ENCODE assay signal across 1 cellular context in the genomic region with DNA sequence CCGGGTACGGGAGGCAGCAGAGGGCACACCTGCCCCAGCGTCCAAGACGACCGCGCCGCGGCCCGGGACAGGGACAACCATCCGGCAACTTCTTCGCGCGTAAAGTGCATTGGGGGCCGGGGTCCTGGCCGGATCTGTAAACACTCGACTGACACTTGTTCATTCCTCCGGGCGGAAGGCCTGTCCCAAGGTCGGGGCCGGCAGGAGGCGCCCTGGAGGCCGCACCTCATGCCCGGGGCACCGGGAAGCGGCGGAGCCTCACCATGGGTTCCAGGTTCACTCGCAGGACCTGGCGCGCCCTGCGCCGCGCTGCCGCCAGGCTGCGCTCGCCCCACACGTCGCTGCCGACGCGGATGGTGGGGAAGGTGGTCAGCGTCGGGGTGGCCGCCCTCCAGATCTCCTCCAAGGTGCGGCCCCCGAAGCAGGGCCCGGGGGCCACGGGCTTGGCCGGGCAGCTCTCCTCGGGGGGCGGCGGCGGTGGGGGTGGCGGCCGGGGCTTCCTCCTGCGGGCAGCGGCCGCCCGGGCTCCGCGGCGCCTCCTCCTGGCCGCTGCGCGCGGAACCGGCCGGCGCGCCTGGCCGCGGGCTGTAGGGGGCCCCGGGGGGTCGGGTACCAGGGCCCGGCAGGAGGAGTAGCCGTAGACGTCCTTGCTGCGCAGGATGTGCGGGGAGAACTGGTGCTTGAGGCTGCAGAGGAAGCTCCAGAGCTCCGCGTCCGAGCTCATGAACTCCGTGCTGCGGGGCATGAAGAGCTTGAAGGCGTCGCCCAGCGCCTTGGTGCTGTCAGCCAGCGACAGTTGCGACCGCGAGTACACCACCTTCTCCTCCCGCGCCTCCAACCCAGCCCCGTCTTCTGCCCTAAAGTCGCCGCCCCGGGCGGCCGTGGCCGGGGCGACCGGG.
TF ChIP-seq lines count a peak whose summit lies in the region.

No MANE protein-coding gene starts in this region.

TF ChIP-seq in GM12878, 131 proteins besides CTCF, POLR2A, EP300 and RAD21 (continued from another document and continues in another):
- TF ChIP-seq, protein P1, sequence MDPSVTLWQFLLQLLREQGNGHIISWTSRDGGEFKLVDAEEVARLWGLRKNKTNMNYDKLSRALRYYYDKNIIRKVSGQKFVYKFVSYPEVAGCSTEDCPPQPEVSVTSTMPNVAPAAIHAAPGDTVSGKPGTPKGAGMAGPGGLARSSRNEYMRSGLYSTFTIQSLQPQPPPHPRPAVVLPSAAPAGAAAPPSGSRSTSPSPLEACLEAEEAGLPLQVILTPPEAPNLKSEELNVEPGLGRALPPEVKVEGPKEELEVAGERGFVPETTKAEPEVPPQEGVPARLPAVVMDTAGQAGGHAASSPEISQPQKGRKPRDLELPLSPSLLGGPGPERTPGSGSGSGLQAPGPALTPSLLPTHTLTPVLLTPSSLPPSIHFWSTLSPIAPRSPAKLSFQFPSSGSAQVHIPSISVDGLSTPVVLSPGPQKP (IDR thresholded peaks at IDR 0.05; ENCODE audit: low read depth, low read length) = peak; percentile 12; the same call in 1 of the 2 replicates
- TF ChIP-seq SMARCA5 (IDR thresholded peaks at IDR 0.05) (peak; percentile 90), MEF2A (IDR thresholded peaks at IDR 0.05; ENCODE audit: insufficient read depth, low read depth, low read length) (peak; percentile 24; the same call in 1 of the 2 replicates), CHD2 (IDR thresholded peaks at IDR 0.05; ENCODE audit: borderline replicate concordance, low read depth, low read length) (0 out of 2 replicates have a peak, but pooled peaks have one; percentile 31), ZNF24 (IDR thresholded peaks at IDR 0.05) (peak; percentile 26; the same call in 1 of the 2 replicates), FOXM1 (IDR thresholded peaks at IDR 0.05; ENCODE audit: low read depth, low read length) (peak; percentile 33; the same call in 1 of the 2 replicates), SMC3 (IDR thresholded peaks at IDR 0.05; ENCODE audit: borderline replicate concordance, low read length) (peak; percentile 84), SRF (IDR thresholded peaks at IDR 0.05; ENCODE audit: low read depth in 2 of 2, low read length in 2 of 2) (0 out of 4 replicates have a peak, but pooled peaks of 1 of the 2 experiments have one; percentile 16), TCF3 (IDR thresholded peaks at IDR 0.05; ENCODE audit: borderline replicate concordance, insufficient read depth, low read depth, low read length) (peak; percentile 8; the same call in 1 of the 2 replicates), MYC (IDR thresholded peaks at IDR 0.05; ENCODE audit: insufficient read depth, insufficient read length, insufficient replicate concordance, low read length, severe bottlenecking) (peak; percentile 37), RFX5 (IDR thresholded peaks at IDR 0.05; ENCODE audit: low read depth, low read length) (0 out of 2 replicates have a peak, but pooled peaks have one; percentile 10), NRF1 (conservative IDR thresholded peaks at IDR 0.05; ENCODE audit: low read depth, low read length) (no peak), POLR2AphosphoS5 (IDR thresholded peaks at IDR 0.05; ENCODE audit: low read length) (peak; percentile 28; the same call in 1 of the 2 replicates), ZNF217 (IDR thresholded peaks at IDR 0.05) (peak; percentile 83), CREM (IDR thresholded peaks at IDR 0.05; ENCODE audit: low read depth) (0 out of 2 replicates have a peak, but pooled peaks have one; percentile 13), CBX5 (IDR thresholded peaks at IDR 0.05; ENCODE audit: low read depth) (peak; percentile 87; the same call in 1 of the 2 replicates), PAX5 (IDR thresholded peaks at IDR 0.05; ENCODE audit: borderline replicate concordance, low read depth, low read length) (0 out of 2 replicates have a peak, but pooled peaks have one; percentile 25), GATAD2B (conservative IDR thresholded peaks at IDR 0.05; ENCODE audit: low read depth) (peak; percentile 56), YY1 (IDR thresholded peaks at IDR 0.05; ENCODE audit: low read depth, low read length) (peak; percentile 80), RB1 (IDR thresholded peaks at IDR 0.05; ENCODE audit: borderline replicate concordance) (peak; percentile 49; the same call in 1 of the 2 replicates), IRF4 (IDR thresholded peaks at IDR 0.05; ENCODE audit: low read depth, low read length) (0 out of 2 replicates have a peak, but pooled peaks have one; percentile 17), BHLHE40 (IDR thresholded peaks at IDR 0.05; ENCODE audit: borderline replicate concordance in 1 of 2, low read depth in 2 of 2, low read length in 1 of 2) (peak; percentile 12 to 14; a peak in 1 of 4 replicates)
- TF ChIP-seq, protein P2, sequence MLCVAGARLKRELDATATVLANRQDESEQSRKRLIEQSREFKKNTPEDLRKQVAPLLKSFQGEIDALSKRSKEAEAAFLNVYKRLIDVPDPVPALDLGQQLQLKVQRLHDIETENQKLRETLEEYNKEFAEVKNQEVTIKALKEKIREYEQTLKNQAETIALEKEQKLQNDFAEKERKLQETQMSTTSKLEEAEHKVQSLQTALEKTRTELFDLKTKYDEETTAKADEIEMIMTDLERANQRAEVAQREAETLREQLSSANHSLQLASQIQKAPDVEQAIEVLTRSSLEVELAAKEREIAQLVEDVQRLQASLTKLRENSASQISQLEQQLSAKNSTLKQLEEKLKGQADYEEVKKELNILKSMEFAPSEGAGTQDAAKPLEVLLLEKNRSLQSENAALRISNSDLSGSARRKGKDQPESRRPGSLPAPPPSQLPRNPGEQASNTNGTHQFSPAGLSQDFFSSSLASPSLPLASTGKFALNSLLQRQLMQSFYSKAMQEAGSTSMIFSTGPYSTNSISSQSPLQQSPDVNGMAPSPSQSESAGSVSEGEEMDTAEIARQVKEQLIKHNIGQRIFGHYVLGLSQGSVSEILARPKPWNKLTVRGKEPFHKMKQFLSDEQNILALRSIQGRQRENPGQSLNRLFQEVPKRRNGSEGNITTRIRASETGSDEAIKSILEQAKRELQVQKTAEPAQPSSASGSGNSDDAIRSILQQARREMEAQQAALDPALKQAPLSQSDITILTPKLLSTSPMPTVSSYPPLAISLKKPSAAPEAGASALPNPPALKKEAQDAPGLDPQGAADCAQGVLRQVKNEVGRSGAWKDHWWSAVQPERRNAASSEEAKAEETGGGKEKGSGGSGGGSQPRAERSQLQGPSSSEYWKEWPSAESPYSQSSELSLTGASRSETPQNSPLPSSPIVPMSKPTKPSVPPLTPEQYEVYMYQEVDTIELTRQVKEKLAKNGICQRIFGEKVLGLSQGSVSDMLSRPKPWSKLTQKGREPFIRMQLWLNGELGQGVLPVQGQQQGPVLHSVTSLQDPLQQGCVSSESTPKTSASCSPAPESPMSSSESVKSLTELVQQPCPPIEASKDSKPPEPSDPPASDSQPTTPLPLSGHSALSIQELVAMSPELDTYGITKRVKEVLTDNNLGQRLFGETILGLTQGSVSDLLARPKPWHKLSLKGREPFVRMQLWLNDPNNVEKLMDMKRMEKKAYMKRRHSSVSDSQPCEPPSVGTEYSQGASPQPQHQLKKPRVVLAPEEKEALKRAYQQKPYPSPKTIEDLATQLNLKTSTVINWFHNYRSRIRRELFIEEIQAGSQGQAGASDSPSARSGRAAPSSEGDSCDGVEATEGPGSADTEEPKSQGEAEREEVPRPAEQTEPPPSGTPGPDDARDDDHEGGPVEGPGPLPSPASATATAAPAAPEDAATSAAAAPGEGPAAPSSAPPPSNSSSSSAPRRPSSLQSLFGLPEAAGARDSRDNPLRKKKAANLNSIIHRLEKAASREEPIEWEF (IDR thresholded peaks at IDR 0.05; ENCODE audit: insufficient replicate concordance, low read depth, low read length) = no peak
- TF ChIP-seq, protein P3, sequence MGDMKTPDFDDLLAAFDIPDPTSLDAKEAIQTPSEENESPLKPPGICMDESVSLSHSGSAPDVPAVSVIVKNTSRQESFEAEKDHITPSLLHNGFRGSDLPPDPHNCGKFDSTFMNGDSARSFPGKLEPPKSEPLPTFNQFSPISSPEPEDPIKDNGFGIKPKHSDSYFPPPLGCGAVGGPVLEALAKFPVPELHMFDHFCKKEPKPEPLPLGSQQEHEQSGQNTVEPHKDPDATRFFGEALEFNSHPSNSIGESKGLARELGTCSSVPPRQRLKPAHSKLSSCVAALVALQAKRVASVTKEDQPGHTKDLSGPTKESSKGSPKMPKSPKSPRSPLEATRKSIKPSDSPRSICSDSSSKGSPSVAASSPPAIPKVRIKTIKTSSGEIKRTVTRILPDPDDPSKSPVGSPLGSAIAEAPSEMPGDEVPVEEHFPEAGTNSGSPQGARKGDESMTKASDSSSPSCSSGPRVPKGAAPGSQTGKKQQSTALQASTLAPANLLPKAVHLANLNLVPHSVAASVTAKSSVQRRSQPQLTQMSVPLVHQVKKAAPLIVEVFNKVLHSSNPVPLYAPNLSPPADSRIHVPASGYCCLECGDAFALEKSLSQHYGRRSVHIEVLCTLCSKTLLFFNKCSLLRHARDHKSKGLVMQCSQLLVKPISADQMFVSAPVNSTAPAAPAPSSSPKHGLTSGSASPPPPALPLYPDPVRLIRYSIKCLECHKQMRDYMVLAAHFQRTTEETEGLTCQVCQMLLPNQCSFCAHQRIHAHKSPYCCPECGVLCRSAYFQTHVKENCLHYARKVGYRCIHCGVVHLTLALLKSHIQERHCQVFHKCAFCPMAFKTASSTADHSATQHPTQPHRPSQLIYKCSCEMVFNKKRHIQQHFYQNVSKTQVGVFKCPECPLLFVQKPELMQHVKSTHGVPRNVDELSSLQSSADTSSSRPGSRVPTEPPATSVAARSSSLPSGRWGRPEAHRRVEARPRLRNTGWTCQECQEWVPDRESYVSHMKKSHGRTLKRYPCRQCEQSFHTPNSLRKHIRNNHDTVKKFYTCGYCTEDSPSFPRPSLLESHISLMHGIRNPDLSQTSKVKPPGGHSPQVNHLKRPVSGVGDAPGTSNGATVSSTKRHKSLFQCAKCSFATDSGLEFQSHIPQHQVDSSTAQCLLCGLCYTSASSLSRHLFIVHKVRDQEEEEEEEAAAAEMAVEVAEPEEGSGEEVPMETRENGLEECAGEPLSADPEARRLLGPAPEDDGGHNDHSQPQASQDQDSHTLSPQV (IDR thresholded peaks at IDR 0.05) = peak; percentile 62; the same call in 1 of the 2 replicates
- TF ChIP-seq, protein P4, sequence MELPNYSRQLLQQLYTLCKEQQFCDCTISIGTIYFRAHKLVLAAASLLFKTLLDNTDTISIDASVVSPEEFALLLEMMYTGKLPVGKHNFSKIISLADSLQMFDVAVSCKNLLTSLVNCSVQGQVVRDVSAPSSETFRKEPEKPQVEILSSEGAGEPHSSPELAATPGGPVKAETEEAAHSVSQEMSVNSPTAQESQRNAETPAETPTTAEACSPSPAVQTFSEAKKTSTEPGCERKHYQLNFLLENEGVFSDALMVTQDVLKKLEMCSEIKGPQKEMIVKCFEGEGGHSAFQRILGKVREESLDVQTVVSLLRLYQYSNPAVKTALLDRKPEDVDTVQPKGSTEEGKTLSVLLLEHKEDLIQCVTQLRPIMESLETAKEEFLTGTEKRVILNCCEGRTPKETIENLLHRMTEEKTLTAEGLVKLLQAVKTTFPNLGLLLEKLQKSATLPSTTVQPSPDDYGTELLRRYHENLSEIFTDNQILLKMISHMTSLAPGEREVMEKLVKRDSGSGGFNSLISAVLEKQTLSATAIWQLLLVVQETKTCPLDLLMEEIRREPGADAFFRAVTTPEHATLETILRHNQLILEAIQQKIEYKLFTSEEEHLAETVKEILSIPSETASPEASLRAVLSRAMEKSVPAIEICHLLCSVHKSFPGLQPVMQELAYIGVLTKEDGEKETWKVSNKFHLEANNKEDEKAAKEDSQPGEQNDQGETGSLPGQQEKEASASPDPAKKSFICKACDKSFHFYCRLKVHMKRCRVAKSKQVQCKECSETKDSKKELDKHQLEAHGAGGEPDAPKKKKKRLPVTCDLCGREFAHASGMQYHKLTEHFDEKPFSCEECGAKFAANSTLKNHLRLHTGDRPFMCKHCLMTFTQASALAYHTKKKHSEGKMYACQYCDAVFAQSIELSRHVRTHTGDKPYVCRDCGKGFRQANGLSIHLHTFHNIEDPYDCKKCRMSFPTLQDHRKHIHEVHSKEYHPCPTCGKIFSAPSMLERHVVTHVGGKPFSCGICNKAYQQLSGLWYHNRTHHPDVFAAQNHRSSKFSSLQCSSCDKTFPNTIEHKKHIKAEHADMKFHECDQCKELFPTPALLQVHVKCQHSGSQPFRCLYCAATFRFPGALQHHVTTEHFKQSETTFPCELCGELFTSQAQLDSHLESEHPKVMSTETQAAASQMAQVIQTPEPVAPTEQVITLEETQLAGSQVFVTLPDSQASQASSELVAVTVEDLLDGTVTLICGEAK (IDR thresholded peaks at IDR 0.05; ENCODE audit: borderline replicate concordance) = 0 out of 2 replicates have a peak, but pooled peaks have one; percentile 6
- TF ChIP-seq, protein P5, sequence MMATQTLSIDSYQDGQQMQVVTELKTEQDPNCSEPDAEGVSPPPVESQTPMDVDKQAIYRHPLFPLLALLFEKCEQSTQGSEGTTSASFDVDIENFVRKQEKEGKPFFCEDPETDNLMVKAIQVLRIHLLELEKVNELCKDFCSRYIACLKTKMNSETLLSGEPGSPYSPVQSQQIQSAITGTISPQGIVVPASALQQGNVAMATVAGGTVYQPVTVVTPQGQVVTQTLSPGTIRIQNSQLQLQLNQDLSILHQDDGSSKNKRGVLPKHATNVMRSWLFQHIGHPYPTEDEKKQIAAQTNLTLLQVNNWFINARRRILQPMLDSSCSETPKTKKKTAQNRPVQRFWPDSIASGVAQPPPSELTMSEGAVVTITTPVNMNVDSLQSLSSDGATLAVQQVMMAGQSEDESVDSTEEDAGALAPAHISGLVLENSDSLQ (IDR thresholded peaks at IDR 0.05) = 0 out of 2 replicates have a peak, but pooled peaks have one; percentile 8
- TF ChIP-seq, protein P6, sequence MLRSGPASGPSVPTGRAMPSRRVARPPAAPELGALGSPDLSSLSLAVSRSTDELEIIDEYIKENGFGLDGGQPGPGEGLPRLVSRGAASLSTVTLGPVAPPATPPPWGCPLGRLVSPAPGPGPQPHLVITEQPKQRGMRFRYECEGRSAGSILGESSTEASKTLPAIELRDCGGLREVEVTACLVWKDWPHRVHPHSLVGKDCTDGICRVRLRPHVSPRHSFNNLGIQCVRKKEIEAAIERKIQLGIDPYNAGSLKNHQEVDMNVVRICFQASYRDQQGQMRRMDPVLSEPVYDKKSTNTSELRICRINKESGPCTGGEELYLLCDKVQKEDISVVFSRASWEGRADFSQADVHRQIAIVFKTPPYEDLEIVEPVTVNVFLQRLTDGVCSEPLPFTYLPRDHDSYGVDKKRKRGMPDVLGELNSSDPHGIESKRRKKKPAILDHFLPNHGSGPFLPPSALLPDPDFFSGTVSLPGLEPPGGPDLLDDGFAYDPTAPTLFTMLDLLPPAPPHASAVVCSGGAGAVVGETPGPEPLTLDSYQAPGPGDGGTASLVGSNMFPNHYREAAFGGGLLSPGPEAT (IDR thresholded peaks at IDR 0.05; ENCODE audit: low read depth) = no peak
